Comparison of ENCODE assay signal across 8 cellular contexts in the genomic region with DNA sequence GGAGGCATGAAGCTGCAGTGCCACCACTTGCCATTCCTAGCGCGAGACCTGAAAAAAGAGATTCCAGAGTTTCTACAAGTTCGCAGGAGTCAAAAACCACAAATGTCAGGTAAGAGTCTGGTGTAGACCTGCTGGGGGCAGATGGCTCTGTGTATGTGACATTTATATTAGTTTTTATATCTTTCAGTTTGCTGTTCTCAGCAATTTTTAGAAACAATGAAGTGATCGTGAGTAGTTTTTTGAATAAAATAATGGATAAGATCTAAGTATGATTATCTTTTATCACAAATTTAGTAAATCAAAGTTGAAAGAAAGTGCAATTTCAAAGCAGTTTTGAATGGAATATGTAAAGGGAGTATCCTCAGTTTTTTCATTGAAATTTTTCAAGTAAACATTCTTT.
"Had no signal": no experiment of that assay in that cellular context is flagged by ENCODE, and none has a peak within 500 bp of the region (broad histone marks: within the 10 kb centered on the region; RNA-seq: fewer than 3 reads in every experiment).

No MANE protein-coding gene starts in this region.

- DNase-seq: GDM1, GF-D8 had no signal

- H3K4me3 ChIP-seq: GM12878 had no signal

- ATAC-seq: GM12878 had no signal

- FAIRE-seq: G401.6, GM12878, GM12891, GM12892, GM18507, GM19239 had no signal
